17 cellular contexts compared by ENCODE assay signal in genomic region chr22:37146507-37147180, GRCh38. TPM values are rescaled to one million over a fixed set of nuclear protein-coding genes. Genes with fewer than 3 reads are reported as not detected.
A peak's percentile ranks its signal among the peaks of the same experiment; 100 is the strongest.
DNase-seq lines count a peak whose midpoint lies in the region; ATAC-seq and TF ChIP-seq lines count a peak whose summit lies in the region.
"Had no signal": no experiment of that assay in that cellular context is flagged by ENCODE, and none has a peak within 500 bp of the region (broad histone marks: within the 10 kb centered on the region; RNA-seq: fewer than 3 reads in every experiment).

No MANE protein-coding gene starts in this region.

- H3K9me3 ChIP-seq in CD4-positive, alpha-beta T cell (ENCODE audit: control insufficient read depth, low read length) = no peaks in the 10 kb centered on the region
- H3K9me3 ChIP-seq in naive thymus-derived CD4-positive, alpha-beta T cell (ENCODE audit: control insufficient read depth in 2 of 3, low read length in 3 of 3) = no peaks in the 10 kb centered on the region
- no peaks in the 10 kb centered on the region for H3K9me3 ChIP-seq in smooth muscle cell (replicated peaks; ENCODE audit: low read depth)

- peak overlapping the region; percentile 97 for H3K27ac Mint-ChIP-seq in CD4-positive, alpha-beta T cell
- H3K27ac Mint-ChIP-seq in activated naive CD4-positive, alpha-beta T cell treated with anti-CD3 and anti-CD28 coated beads, Interleukin-2, amount 50 U/mL, for 72 hours = peak overlapping the region; percentile 89 to 92
- H3K27ac Mint-ChIP-seq in naive thymus-derived CD4-positive, alpha-beta T cell = peak overlapping the region; percentile 36 to 99 (median 95)

- no peaks in the 10 kb centered on the region for H3K9me3 Mint-ChIP-seq in CD4-positive, alpha-beta T cell
- peaks cover 0 to 7% of the 10 kb centered on the region in 2 donors for H3K9me3 Mint-ChIP-seq in activated naive CD4-positive, alpha-beta T cell treated with anti-CD3 and anti-CD28 coated beads, Interleukin-2, amount 50 U/mL, for 72 hours
- H3K9me3 Mint-ChIP-seq in naive thymus-derived CD4-positive, alpha-beta T cell = peaks cover 0 to 6% (median 0%) of the 10 kb centered on the region in 11 donors

- peaks cover 71% of the 10 kb centered on the region for H3K4me1 Mint-ChIP-seq in CD4-positive, alpha-beta T cell (ENCODE audit: low read depth)
- H3K4me1 Mint-ChIP-seq in naive thymus-derived CD4-positive, alpha-beta T cell = peaks cover 45 to 89% (median 66%) of the 10 kb centered on the region in 7 donors

- no peaks in the 10 kb centered on the region for H3K79me2 ChIP-seq in smooth muscle cell (ENCODE audit: low read depth)
- H3K79me2 ChIP-seq: parathyroid adenoma had no signal

- H3K4me1 ChIP-seq in naive thymus-derived CD4-positive, alpha-beta T cell (ENCODE audit: control insufficient read depth in 2 of 2, insufficient read depth in 2 of 2, low read length in 2 of 2) = peaks cover 40 to 46% of the 10 kb centered on the region in 2 donors
- H3K4me1 ChIP-seq in smooth muscle cell (ENCODE audit: low read depth) = peaks cover 4% of the 10 kb centered on the region
- H3K4me1 ChIP-seq: parathyroid adenoma had no signal

- POLR2A ChIA-PET in CD4-positive, alpha-beta T cell (lab: Charles Lee) = interaction anchor here (1.0 to 6.3 kb wide), 5 partner anchors 17 to 67 kb away, joined by 3 to 62 read pairs (median 4); no protein-coding TSS in a partner anchor
- POLR2A ChIA-PET in naive thymus-derived CD4-positive, alpha-beta T cell (lab: Charles Lee) = interaction anchor here (1.1 to 6.0 kb wide), 3 partner anchors 10 to 25 kb away, joined by 3 to 61 read pairs (median 5); no protein-coding TSS in a partner anchor

- no peak overlapping the region for H3K4me2 ChIP-seq in smooth muscle cell

- no peak overlapping the region for H3K9ac ChIP-seq in smooth muscle cell (ENCODE audit: low read depth)
- H3K9ac ChIP-seq: parathyroid adenoma had no signal

- peak overlapping the region; percentile 93 for H3K4me3 Mint-ChIP-seq in CD4-positive, alpha-beta T cell
- peak overlapping the region in 7 of 10 donors; percentile 42 to 89 (median 67) for H3K4me3 Mint-ChIP-seq in naive thymus-derived CD4-positive, alpha-beta T cell
- H3K4me3 Mint-ChIP-seq: endodermal cell, H9 had no signal

- no peaks in the 10 kb centered on the region for H4K20me1 ChIP-seq in smooth muscle cell (ENCODE audit: low read depth)

- no peak for ATAC-seq in CD4-positive, alpha-beta T cell (ENCODE audit: poor library complexity)
- no peak for ATAC-seq in activated naive CD4-positive, alpha-beta T cell treated with anti-CD3 and anti-CD28 coated beads, Interleukin-2, amount 50 U/mL, for 72 hours
- ATAC-seq in naive thymus-derived CD4-positive, alpha-beta T cell = no peak
- ATAC-seq in GM18505 (IDR thresholded peaks at IDR 0.05; ENCODE audit: unreplicated experiment) = no peak
- ATAC-seq: left cardiac atrium had no signal

- no peaks in the 10 kb centered on the region for H3K27me3 Mint-ChIP-seq in CD4-positive, alpha-beta T cell
- H3K27me3 Mint-ChIP-seq in naive thymus-derived CD4-positive, alpha-beta T cell = no peaks in the 10 kb centered on the region

- intact Hi-C loops in CD4-positive, alpha-beta T cell (cut with DNase I, micrococcal nuclease) = loop anchor here in 1 of 2 experiments (5.0 kb wide), 1 partner anchor 34 kb away; no protein-coding TSS in a partner anchor
- intact Hi-C loops in naive thymus-derived CD4-positive, alpha-beta T cell (cut with micrococcal nuclease) = loop anchor here in 1 of 2 donors (5.0 kb wide), 1 partner anchor 96 kb away; the partner anchor contains the start of gene RAC2

- H3K27me3 ChIP-seq in CD4-positive, alpha-beta T cell (ENCODE audit: control insufficient read depth, insufficient read depth, low read length) = no peaks in the 10 kb centered on the region
- H3K27me3 ChIP-seq in GM06990 (replicated peaks; ENCODE audit: control insufficient read depth, insufficient read depth, low read length) = no peaks in the 10 kb centered on the region
- no peaks in the 10 kb centered on the region for H3K27me3 ChIP-seq in naive thymus-derived CD4-positive, alpha-beta T cell (ENCODE audit: control insufficient read depth in 2 of 2, insufficient read depth in 2 of 2, low read length in 2 of 2)
- no peaks in the 10 kb centered on the region for H3K27me3 ChIP-seq in smooth muscle cell (ENCODE audit: low read depth)
- H3K27me3 ChIP-seq: cardiac muscle cell had no signal

- no peaks in the 10 kb centered on the region for H3F3A ChIP-seq in smooth muscle cell (ENCODE audit: low read depth)

- TF ChIP-seq CTCF in CD4-positive, alpha-beta T cell (IDR thresholded peaks at IDR 0.05) = no peak
- TF ChIP-seq CTCF in GM06990 (IDR thresholded peaks at IDR 0.05; ENCODE audit: insufficient read depth, low read length, poor library complexity, severe bottlenecking) (no peak), smooth muscle cell (IDR thresholded peaks at IDR 0.05; ENCODE audit: borderline replicate concordance, insufficient read depth, poor library complexity, severe bottlenecking) (no peak)

- H3K36me3 Mint-ChIP-seq in CD4-positive, alpha-beta T cell (ENCODE audit: low read depth) = peaks cover 57% of the 10 kb centered on the region
- H3K36me3 Mint-ChIP-seq in activated naive CD4-positive, alpha-beta T cell treated with anti-CD3 and anti-CD28 coated beads, Interleukin-2, amount 50 U/mL, for 72 hours = peaks cover 51 to 64% of the 10 kb centered on the region in 2 donors
- peaks cover 0 to 47% (median 5%) of the 10 kb centered on the region in 5 donors for H3K36me3 Mint-ChIP-seq in naive thymus-derived CD4-positive, alpha-beta T cell

- no peak overlapping the region for H2AFZ ChIP-seq in smooth muscle cell (ENCODE audit: low read depth)
- H2AFZ ChIP-seq: parathyroid adenoma had no signal

- WGBS in smooth muscle cell (ENCODE audit: low lambda C conversion rate) = 79% methylated on average over 16 of the region's 16 CpGs

- H3K27ac ChIP-seq in CD4-positive, alpha-beta T cell (ENCODE audit: low read depth, low read length) = peak overlapping the region; percentile 9
- peak overlapping the region; percentile 84 for H3K27ac ChIP-seq in naive thymus-derived CD4-positive, alpha-beta T cell (ENCODE audit: low read depth, low read length)
- no peak overlapping the region for H3K27ac ChIP-seq in smooth muscle cell (ENCODE audit: low read depth)
- H3K27ac ChIP-seq: cardiac muscle cell, parathyroid adenoma had no signal

- no peak for DNase-seq in CD4-positive, alpha-beta T cell
- DNase-seq in GM06990 (ENCODE audit: extremely low read depth, insufficient read length) = no peak
- no peak for DNase-seq in activated naive CD4-positive, alpha-beta T cell treated with anti-CD3 and anti-CD28 coated beads, Interleukin-2, amount 50 U/mL, for 72 hours (ENCODE audit: low spot score in 2 of 2)
- DNase-seq in naive thymus-derived CD4-positive, alpha-beta T cell = no peak
- no peak for DNase-seq in NCI-H2081 (lab: John Stamatoyannopoulos, UW)
- no peak for DNase-seq in smooth muscle cell (lab: John Stamatoyannopoulos, UW; ENCODE audit: unreplicated experiment)
- DNase-seq: DMS79 treated with DMSO at 0.1 percent for 48 hours, endodermal cell, H9, hypothalamus, left cardiac atrium, NCI-H146, NCI-H226 had no signal

- TF ChIP-seq POLR2A in GM18505 (IDR thresholded peaks at IDR 0.05; ENCODE audit: borderline replicate concordance, extremely low read depth, insufficient read depth, insufficient read length) = no peak

- CTCF ChIA-PET in CD4-positive, alpha-beta T cell (lab: Charles Lee) = interaction anchor here (1.3 to 5.5 kb wide), 6 partner anchors 12 to 67 kb away, joined by 3 to 24 read pairs (median 8); no protein-coding TSS in a partner anchor
- CTCF ChIA-PET in naive thymus-derived CD4-positive, alpha-beta T cell (lab: Charles Lee) = interaction anchor here (3.2 kb wide), 1 partner anchor 24 kb away, joined by 32 read pairs; no protein-coding TSS in a partner anchor

- H3K36me3 ChIP-seq in GM06990 (ENCODE audit: control insufficient read depth, insufficient read depth, low read length) (peaks cover 33% of the 10 kb centered on the region), smooth muscle cell (ENCODE audit: low read depth) (no peaks in the 10 kb centered on the region)
- peaks cover 9 to 27% (median 27%) of the 10 kb centered on the region in 3 experiments for H3K36me3 ChIP-seq in naive thymus-derived CD4-positive, alpha-beta T cell (ENCODE audit: control insufficient read depth in 2 of 3, insufficient read depth in 3 of 3, low read length in 3 of 3)
- H3K36me3 ChIP-seq: cardiac muscle cell had no signal

- H3K4me3 ChIP-seq in GM06990 (replicated peaks; ENCODE audit: low read depth, low read length) (peak overlapping the region; percentile 92), smooth muscle cell (no peak overlapping the region)
- H3K4me3 ChIP-seq in naive thymus-derived CD4-positive, alpha-beta T cell (ENCODE audit: low read length) = peak overlapping the region; percentile 22
- H3K4me3 ChIP-seq: cardiac muscle cell had no signal

RNA-seq across cellular contexts. Expression of gene IL2RB, which starts 3.1 kb away (rescaled TPM):
- 10 to 100 TPM; 47.5 to 49.6 TPM for total RNA-seq in CD4-positive, alpha-beta T cell
- 100 to 1,000 TPM; 170 to 253 TPM for total RNA-seq in activated naive CD4-positive, alpha-beta T cell treated with anti-CD3 and anti-CD28 coated beads, Interleukin-2, amount 50 U/mL, for 72 hours
- total RNA-seq in naive thymus-derived CD4-positive, alpha-beta T cell = 100 to 1,000 TPM in 2 of 5 experiments, 10 to 100 TPM in 3; 14.3 to 209 (median 44.1) TPM
- polyA plus RNA-seq in naive thymus-derived CD4-positive, alpha-beta T cell = 10 to 100 TPM; 13.6 to 20.2 TPM
- total RNA-seq in smooth muscle cell = 0.76 and 1.1 TPM in 2 replicates
- polyA plus RNA-seq in smooth muscle cell = 3.6 and 3.8 TPM in 2 replicates
- polyA plus RNA-seq: cardiac muscle cell had no signal

RNA-seq across cellular contexts. Expression of gene TMPRSS6, which starts 37.1 kb away (rescaled TPM):
- total RNA-seq in CD4-positive, alpha-beta T cell = under 1 TPM; 0.19 to 0.39 TPM
- total RNA-seq in activated naive CD4-positive, alpha-beta T cell treated with anti-CD3 and anti-CD28 coated beads, Interleukin-2, amount 50 U/mL, for 72 hours = 10 to 100 TPM in 1 of 2 donors, 1 to 10 TPM in 1; 8.7 to 27.8 TPM
- 1 to 10 TPM in 2 of 5 experiments, under 1 TPM in 3; 0.22 to 3.2 (median 0.32) TPM for total RNA-seq in naive thymus-derived CD4-positive, alpha-beta T cell
- polyA plus RNA-seq in naive thymus-derived CD4-positive, alpha-beta T cell = not detected
- not detected in 2 replicates for total RNA-seq in smooth muscle cell
- polyA plus RNA-seq in smooth muscle cell = 0.69 TPM in 1 of 2 replicates, not detected in the other
- total RNA-seq: cardiac muscle cell, H9, left cardiac atrium had no signal
- polyA plus RNA-seq: BJ had no signal

RNA-seq across cellular contexts. Expression of gene C1QTNF6, which starts 41.4 kb away (rescaled TPM):
- 10 to 100 TPM; 11.9 to 12.1 TPM for total RNA-seq in CD4-positive, alpha-beta T cell
- total RNA-seq in activated naive CD4-positive, alpha-beta T cell treated with anti-CD3 and anti-CD28 coated beads, Interleukin-2, amount 50 U/mL, for 72 hours = 10 to 100 TPM; 13.8 to 14.5 TPM
- 10 to 100 TPM; 12.4 to 27.6 (median 20.2) TPM for total RNA-seq in naive thymus-derived CD4-positive, alpha-beta T cell
- polyA plus RNA-seq in naive thymus-derived CD4-positive, alpha-beta T cell = 1 to 10 TPM; 1.1 to 2.4 TPM
- total RNA-seq in smooth muscle cell = 11.8 and 14.3 TPM in 2 replicates
- 26.8 and 33.6 TPM in 2 replicates for polyA plus RNA-seq in smooth muscle cell
